Comparison of ENCODE assay signal across 11 cellular contexts in the genomic region with DNA sequence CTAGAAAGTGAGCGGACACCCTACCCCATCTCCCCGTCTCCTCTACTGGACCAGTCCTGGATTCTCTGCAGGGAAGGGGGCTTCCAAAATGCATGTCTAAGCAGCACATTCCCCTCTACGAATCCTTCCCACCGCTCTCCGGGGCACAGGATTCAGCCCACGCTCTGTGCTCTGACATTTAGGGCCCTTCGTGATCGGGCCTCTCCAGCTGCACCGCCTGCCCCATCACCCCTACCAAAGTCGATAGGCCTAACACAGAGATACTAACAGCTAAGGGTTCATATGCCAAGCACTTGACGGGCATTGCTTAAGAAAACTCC. TPM values are rescaled to one million over a fixed set of nuclear protein-coding genes. Genes with fewer than 3 reads are reported as not detected.
DNase-seq lines count a peak whose midpoint lies in the region; ATAC-seq and TF ChIP-seq lines count a peak whose summit lies in the region.
"Had no signal": no experiment of that assay in that cellular context is flagged by ENCODE, and none has a peak within 500 bp of the region (broad histone marks: within the 10 kb centered on the region; RNA-seq: fewer than 3 reads in every experiment).

No MANE protein-coding gene starts in this region.

- H3K4me1 Mint-ChIP-seq in CD4-positive, alpha-beta memory T cell: peaks cover 15 to 36% (median 26%) of the 10 kb centered on the region in 4 donors
- H3K4me1 Mint-ChIP-seq in T-cell (peaks cover 17 to 27% (median 19%) of the 10 kb centered on the region in 3 donors), osteocyte (ENCODE audit: unreplicated experiment) (peaks cover 13% of the 10 kb centered on the region)

- peak overlapping the region in 5 of 7 donors; percentile 1 to 76 (median 61) for H3K27ac Mint-ChIP-seq in CD4-positive, alpha-beta memory T cell
- H3K27ac Mint-ChIP-seq in T-cell (no peak overlapping the region), osteocyte (ENCODE audit: unreplicated experiment) (peak overlapping the region; percentile 3)

- no peaks in the 10 kb centered on the region for H3K9me3 ChIP-seq in CD4-positive, alpha-beta memory T cell (ENCODE audit: control insufficient read depth in 1 of 2, low read length in 2 of 2)
- H3K9me3 ChIP-seq in esophagus muscularis mucosa: no peaks in the 10 kb centered on the region
- no peaks in the 10 kb centered on the region for H3K9me3 ChIP-seq in adrenal gland (replicated peaks in 1 of 3)
- H3K9me3 ChIP-seq: transverse colon had no signal

- POLR2A ChIA-PET in CD4-positive, alpha-beta memory T cell (lab: Charles Lee; ENCODE audit: partially characterized antibody): no interaction called here
- POLR2A ChIA-PET in T-cell (lab: Charles Lee): no interaction called here

- H3K36me3 ChIP-seq in CD4-positive, alpha-beta memory T cell (ENCODE audit: insufficient read depth, low read length): no peaks in the 10 kb centered on the region
- H3K36me3 ChIP-seq in esophagus muscularis mucosa: peaks cover 8 to 45% (median 33%) of the 10 kb centered on the region in 4 donors
- H3K36me3 ChIP-seq in adrenal gland (replicated peaks in 1 of 2): peaks cover 0 to 16% of the 10 kb centered on the region in 2 donors
- H3K36me3 ChIP-seq: transverse colon had no signal

- WGBS in esophagus muscularis mucosa: 86% methylated on average over 11 of the region's 11 CpGs
- 89 to 93% (median 93%) methylated on average over 11 of the region's 11 CpGs for WGBS in adrenal gland, 4 donors

- no peak for TF ChIP-seq POLR2A in esophagus muscularis mucosa (IDR thresholded peaks at IDR 0.05; ENCODE audit: low read depth)
- no peak for TF ChIP-seq POLR2A in adrenal gland (IDR thresholded peaks at IDR 0.05)

- no peak for ATAC-seq in T-cell (replicated peaks in 1 of 4)

- CTCF ChIA-PET in CD4-positive, alpha-beta memory T cell (lab: Charles Lee; ENCODE audit: partially characterized antibody): no interaction called here
- CTCF ChIA-PET in T-cell (lab: Charles Lee): no interaction called here

- no peak for TF ChIP-seq CTCF in esophagus muscularis mucosa (IDR thresholded peaks at IDR 0.05)
- no peak for TF ChIP-seq CTCF in osteocyte (IDR thresholded peaks at IDR 0.05)
- TF ChIP-seq CTCF in adrenal gland (IDR thresholded peaks at IDR 0.05): no peak

- no peaks in the 10 kb centered on the region for H3K9me3 Mint-ChIP-seq in CD4-positive, alpha-beta memory T cell
- H3K9me3 Mint-ChIP-seq in T-cell: no peaks in the 10 kb centered on the region
- H3K9me3 Mint-ChIP-seq in osteocyte (ENCODE audit: unreplicated experiment): no peaks in the 10 kb centered on the region

- H3K4me3 ChIP-seq in CD4-positive, alpha-beta memory T cell (ENCODE audit: low read length in 2 of 2): no peak overlapping the region
- peak overlapping the region; percentile 76 to 96 (median 94) for H3K4me3 ChIP-seq in esophagus muscularis mucosa
- peak overlapping the region in 1 of 4 donors; percentile 81 for H3K4me3 ChIP-seq in adrenal gland

- peaks cover 21% of the 10 kb centered on the region for H3K4me1 ChIP-seq in CD4-positive, alpha-beta memory T cell (ENCODE audit: insufficient read depth, low read length)
- H3K4me1 ChIP-seq in esophagus muscularis mucosa (peaks cover 14 to 40% (median 35%) of the 10 kb centered on the region in 4 donors), adrenal gland (replicated peaks in 1 of 2) (peaks cover 0 to 14% of the 10 kb centered on the region in 2 donors)

- DNase-seq in CD4-positive, alpha-beta memory T cell: no peak
- no peak for DNase-seq in T-cell
- no peak for DNase-seq in esophagus muscularis mucosa (ENCODE audit: extremely low spot score)
- DNase-seq in osteocyte (ENCODE audit: extremely low spot score, unreplicated experiment): no peak
- DNase-seq in AML-193 (lab: John Stamatoyannopoulos, UW): no peak
- no peak for DNase-seq in adrenal gland
- DNase-seq in DMS 273 treated with DMSO at 0.1 percent for 48 hours (lab: John Stamatoyannopoulos, UW): no peak
- no peak for DNase-seq in SHP77 (lab: John Stamatoyannopoulos, UW)
- DNase-seq: effector CD4-positive, alpha-beta T cell; NCI-H446 had no signal

- H3K27ac ChIP-seq in CD4-positive, alpha-beta memory T cell (ENCODE audit: low read depth, low read length): no peak overlapping the region
- peak overlapping the region; percentile 83 to 90 (median 88) for H3K27ac ChIP-seq in esophagus muscularis mucosa (replicated peaks in 1 of 4)
- H3K27ac ChIP-seq in adrenal gland: no peak overlapping the region

- no peaks in the 10 kb centered on the region for H3K27me3 ChIP-seq in CD4-positive, alpha-beta memory T cell (ENCODE audit: insufficient read depth, low read length)
- H3K27me3 ChIP-seq in esophagus muscularis mucosa: no peaks in the 10 kb centered on the region
- no peaks in the 10 kb centered on the region for H3K27me3 ChIP-seq in adrenal gland

- peaks cover 7 to 34% of the 10 kb centered on the region in 2 donors for H3K36me3 Mint-ChIP-seq in CD4-positive, alpha-beta memory T cell
- peaks cover 17% of the 10 kb centered on the region for H3K36me3 Mint-ChIP-seq in T-cell
- H3K36me3 Mint-ChIP-seq in osteocyte (ENCODE audit: unreplicated experiment): peaks cover 25% of the 10 kb centered on the region

- H3K4me3 Mint-ChIP-seq in CD4-positive, alpha-beta memory T cell: peak overlapping the region; percentile 65 to 85 (median 78)
- H3K4me3 Mint-ChIP-seq in T-cell: peak overlapping the region; percentile 72 to 77 (median 74)
- peak overlapping the region; percentile 72 for H3K4me3 Mint-ChIP-seq in osteocyte (ENCODE audit: unreplicated experiment)

- TF ChIP-seq EP300 in esophagus muscularis mucosa (IDR thresholded peaks at IDR 0.05): no peak

- intact Hi-C loops in CD4-positive, alpha-beta memory T cell (cut with micrococcal nuclease): no loop called here
- intact Hi-C loops in esophagus muscularis mucosa (cut with DNase I): no loop called here
- intact Hi-C loops in adrenal gland (cut with DNase I): no loop called here

- no peaks in the 10 kb centered on the region for H3K27me3 Mint-ChIP-seq in CD4-positive, alpha-beta memory T cell
- H3K27me3 Mint-ChIP-seq in T-cell (no peaks in the 10 kb centered on the region), osteocyte (ENCODE audit: unreplicated experiment) (no peaks in the 10 kb centered on the region)

RNA-seq across cellular contexts. Expression of a gene that starts 1.2 kb away (rescaled TPM):
- 10 to 100 TPM; 14.7 to 17.9 TPM for total RNA-seq in CD4-positive, alpha-beta memory T cell
- 1 to 10 TPM in 1 of 2 donors, under 1 TPM in 1; 0.60 to 1.2 TPM for polyA plus RNA-seq in CD4-positive, alpha-beta memory T cell
- 10 to 100 TPM in 4 of 5 donors, 1 to 10 TPM in 1; 9.9 to 20.0 (median 18.0) TPM for total RNA-seq in T-cell
- 10 to 100 TPM in 1 of 4 donors, 1 to 10 TPM in 3; 5.4 to 16.9 (median 7.1) TPM for total RNA-seq in esophagus muscularis mucosa
- total RNA-seq in osteocyte: 25.9 and 32.8 TPM in 2 replicates
- 1 to 10 TPM; 1.6 to 8.8 (median 2.8) TPM for total RNA-seq in adrenal gland
- 1 to 10 TPM; 1.9 to 6.1 (median 3.5) TPM for polyA plus RNA-seq in adrenal gland

RNA-seq across cellular contexts. Expression of a gene that starts 5.0 kb away (rescaled TPM):
- total RNA-seq in CD4-positive, alpha-beta memory T cell: 10 to 100 TPM; 73.3 to 76.6 TPM
- 10 to 100 TPM; 53.6 to 71.5 TPM for polyA plus RNA-seq in CD4-positive, alpha-beta memory T cell
- total RNA-seq in T-cell (10 to 100 TPM; 66.4 to 79.3 (median 72.8) TPM), esophagus muscularis mucosa (100 to 1,000 TPM; 115 to 157 (median 139) TPM), osteocyte (83.3 and 89.7 TPM in 2 replicates), adrenal gland (100 to 1,000 TPM in 6 of 8 donors, 10 to 100 TPM in 2; 90.9 to 127 (median 108) TPM)
- 10 to 100 TPM; 52.9 to 86.4 (median 61.8) TPM for polyA plus RNA-seq in adrenal gland

RNA-seq across cellular contexts. Expression of a gene that starts 21.9 kb away (rescaled TPM):
- 10 to 100 TPM; 16.9 to 19.4 TPM for total RNA-seq in CD4-positive, alpha-beta memory T cell
- 10 to 100 TPM; 19.3 to 46.3 TPM for polyA plus RNA-seq in CD4-positive, alpha-beta memory T cell
- total RNA-seq in T-cell: 10 to 100 TPM; 10.4 to 29.3 (median 28.3) TPM
- total RNA-seq in esophagus muscularis mucosa: 10 to 100 TPM in 2 of 4 donors, 1 to 10 TPM in 2; 7.5 to 23.4 (median 10.8) TPM
- 15.5 and 19.8 TPM in 2 replicates for total RNA-seq in osteocyte
- total RNA-seq in adrenal gland: 10 to 100 TPM in 4 of 8 donors, 1 to 10 TPM in 4; 6.2 to 53.3 (median 13.8) TPM
- polyA plus RNA-seq in adrenal gland: 10 to 100 TPM; 49.5 to 62.1 (median 57.0) TPM

RNA-seq across cellular contexts. Expression of a gene that starts 22.0 kb away (rescaled TPM):
- 10 to 100 TPM; 81.3 to 83.4 TPM for total RNA-seq in CD4-positive, alpha-beta memory T cell
- 100 to 1,000 TPM; 191 to 224 TPM for polyA plus RNA-seq in CD4-positive, alpha-beta memory T cell
- total RNA-seq in T-cell: 100 to 1,000 TPM in 2 of 5 donors, 10 to 100 TPM in 3; 88.5 to 117 (median 95.4) TPM
- 100 to 1,000 TPM; 120 to 179 (median 160) TPM for total RNA-seq in esophagus muscularis mucosa
- 79.3 and 83.8 TPM in 2 replicates for total RNA-seq in osteocyte
- total RNA-seq in adrenal gland: 100 to 1,000 TPM; 138 to 262 (median 197) TPM
- polyA plus RNA-seq in adrenal gland: 100 to 1,000 TPM; 112 to 492 (median 244) TPM

RNA-seq across cellular contexts. Expression of a gene that starts 49.8 kb away (rescaled TPM):
- total RNA-seq in CD4-positive, alpha-beta memory T cell: 10 to 100 TPM; 34.8 to 40.5 TPM
- 10 to 100 TPM; 64.3 to 76.6 TPM for polyA plus RNA-seq in CD4-positive, alpha-beta memory T cell
- total RNA-seq in T-cell (10 to 100 TPM; 43.9 to 73.5 (median 45.6) TPM), esophagus muscularis mucosa (100 to 1,000 TPM; 220 to 267 (median 239) TPM), osteocyte (89.0 and 95.1 TPM in 2 replicates), adrenal gland (100 to 1,000 TPM; 129 to 198 (median 158) TPM)
- 100 to 1,000 TPM; 118 to 299 (median 262) TPM for polyA plus RNA-seq in adrenal gland

Comparison
In these comparisons a context has a peak if more than half of its experiments do, and no peak if none do; other contexts are left out.
1. H3K27ac ChIP-seq: peak in esophagus muscularis mucosa (4 of 4); none in CD4-positive, alpha-beta memory T cell (single experiment) and adrenal gland (0 of 5).
2. H3K4me3 ChIP-seq: peak in esophagus muscularis mucosa (4 of 4); none in CD4-positive, alpha-beta memory T cell (0 of 2).
3. H3K27ac Mint-ChIP-seq: peak in CD4-positive, alpha-beta memory T cell (5 of 7) and osteocyte (single experiment); none in T-cell (0 of 2).
4. Peak in every context shown above with its lines, with median percentiles within 50 percentile points of each other: H3K4me3 Mint-ChIP-seq.